ENCODE assay signal across 21 cellular contexts in genomic region chr17:82776454-82776853, GRCh38.
"Had no signal": no experiment of that assay in that cellular context is flagged by ENCODE, and none has a peak within 500 bp of the region (broad histone marks: within the 10 kb centered on the region; RNA-seq: fewer than 3 reads in every experiment).

No MANE protein-coding gene starts in this region.

- H3K4me1 Mint-ChIP-seq: activated T-helper 17 cell treated with anti-CD3 and anti-CD28 coated beads, Interleukin-2, amount 50 U/mL, for 72 hours had no signal

- H3K4me1 ChIP-seq: adrenal gland, colonic mucosa had no signal

- DNase-seq: activated naive CD4-positive, alpha-beta T cell treated with anti-CD3 and anti-CD28 coated beads for 36 hours; adrenal gland; body of pancreas; caudate nucleus; colonic mucosa; esophagus squamous epithelium; kidney; left ventricle myocardium inferior; mucosa of descending colon; nucleus accumbens; stimulated activated CD4-positive, alpha-beta T cell treated with anti-CD3 and anti-CD28 coated beads, Interleukin-15, amount 100 ng/mL, for 24 hours; stimulated activated CD4-positive, alpha-beta T cell treated with anti-CD3 and anti-CD28 coated beads, Interleukin-4, amount 100 ng/mL, for 1 hour; stomach; SW 1271; upper lobe of right lung had no signal

- H3K36me3 ChIP-seq: adrenal gland, colonic mucosa, thoracic aorta, upper lobe of right lung had no signal

- H3K27ac ChIP-seq: adrenal gland, body of pancreas, colonic mucosa, esophagus squamous epithelium, hepatocyte, left ventricle myocardium inferior, stomach, thoracic aorta, upper lobe of right lung had no signal

- ATAC-seq: activated T-helper 17 cell treated with anti-CD3 and anti-CD28 coated beads, Interleukin-2, amount 50 U/mL, for 72 hours; body of pancreas; mucosa of descending colon; upper lobe of right lung had no signal

- H3K4me3 ChIP-seq: adrenal gland, body of pancreas, colonic mucosa, esophagus squamous epithelium, hepatocyte, left ventricle myocardium inferior, mucosa of descending colon, stomach, thoracic aorta, upper lobe of right lung had no signal

- H3K4me2 ChIP-seq: hepatocyte had no signal

- H3K27ac Mint-ChIP-seq: activated naive CD4-positive, alpha-beta T cell treated with anti-CD3 and anti-CD28 coated beads for 36 hours; activated T-helper 17 cell treated with anti-CD3 and anti-CD28 coated beads, Interleukin-2, amount 50 U/mL, for 72 hours; nephron; T-helper 2 cell treated with Interferon-gamma antibody and Interleukin-4, amounts not matched to agents 5 μg/mL and 100 μg/mL, for 36 hours had no signal

- H3K9me3 Mint-ChIP-seq: activated naive CD4-positive, alpha-beta T cell treated with anti-CD3 and anti-CD28 coated beads for 36 hours; activated T-helper 17 cell treated with anti-CD3 and anti-CD28 coated beads, Interleukin-2, amount 50 U/mL, for 72 hours; nephron; T-helper 2 cell treated with Interferon-gamma antibody and Interleukin-4, amounts not matched to agents 5 μg/mL and 100 μg/mL, for 36 hours had no signal

- FAIRE-seq: endothelial cell of umbilical vein, kidney had no signal

- H3K27me3 Mint-ChIP-seq: activated T-helper 17 cell treated with anti-CD3 and anti-CD28 coated beads, Interleukin-2, amount 50 U/mL, for 72 hours had no signal

- H3K4me3 Mint-ChIP-seq: activated naive CD4-positive, alpha-beta T cell treated with anti-CD3 and anti-CD28 coated beads for 36 hours; activated T-helper 17 cell treated with anti-CD3 and anti-CD28 coated beads, Interleukin-2, amount 50 U/mL, for 72 hours; nephron; T-helper 2 cell treated with Interferon-gamma antibody and Interleukin-4, amounts not matched to agents 5 μg/mL and 100 μg/mL, for 36 hours had no signal

- H3K27me3 ChIP-seq: adrenal gland, body of pancreas, colonic mucosa, esophagus squamous epithelium, hepatocyte, stomach, upper lobe of right lung had no signal

- H2AFZ ChIP-seq: hepatocyte had no signal

- H3K9me3 ChIP-seq: adrenal gland, body of pancreas, colonic mucosa, esophagus squamous epithelium, left ventricle myocardium inferior, mucosa of descending colon, stomach, thoracic aorta, upper lobe of right lung had no signal

- H3K79me2 ChIP-seq: hepatocyte had no signal
